ENCODE assay signal across 24 cellular contexts in genomic region chrX:124203311-124203710, GRCh38.
A peak's percentile ranks its signal among the peaks of the same experiment; 100 is the strongest.
DNase-seq lines count a peak whose midpoint lies in the region; ATAC-seq, FAIRE-seq and TF ChIP-seq lines count a peak whose summit lies in the region.
"Had no signal": no experiment of that assay in that cellular context is flagged by ENCODE, and none has a peak within 500 bp of the region (broad histone marks: within the 10 kb centered on the region; RNA-seq: fewer than 3 reads in every experiment).

No MANE protein-coding gene starts in this region.

- no peak for DNase-seq in A549 (ENCODE audit: low read depth in 1 of 2, low spot score in 1 of 2)
- DNase-seq in D721Med (ENCODE audit: insufficient read length, low spot score): no peak
- DNase-seq in WTC11 (ENCODE audit: low spot score): no peak
- DNase-seq in K562 (ENCODE audit: extremely low read depth in 1 of 4, low spot score in 3 of 4): no peak
- no peak for DNase-seq in Peyer's patch
- DNase-seq in body of pancreas: no peak
- no peak for DNase-seq in BE2C
- DNase-seq: 8988T; AML-193; C1 segment of cervical spinal cord; CD4-positive, alpha-beta memory T cell; CD4-positive, CD25-positive, alpha-beta regulatory T cell; CD8-positive, alpha-beta memory T cell; COR-L47; DMS79 treated with DMSO at 0.1 percent for 48 hours; GF-D8 had no signal

- CTCF ChIA-PET in A549 (lab: Yijun Ruan, JAX) (no interaction called here), WTC11 (lab: Charles Lee) (no interaction called here), K562 (lab: Yijun Ruan, JAX; ENCODE audit: low intra/inter-chr PET ratio) (no interaction called here)

- no peaks in the 10 kb centered on the region for H3K36me3 ChIP-seq in K562 (ENCODE audit: control insufficient read depth, insufficient read depth, low read length)
- no peaks in the 10 kb centered on the region for H3K36me3 ChIP-seq in Peyer's patch
- H3K36me3 ChIP-seq in body of pancreas (replicated peaks in 1 of 2; ENCODE audit: insufficient read depth in 1 of 2, low read depth in 2 of 2): no peaks in the 10 kb centered on the region
- H3K36me3 ChIP-seq in BE2C: no peaks in the 10 kb centered on the region
- H3K36me3 ChIP-seq: BLaER1 had no signal

- no peak overlapping the region for H3K27ac Mint-ChIP-seq in WTC11
- H3K27ac Mint-ChIP-seq: B cell; CD14-positive monocyte; CD4-positive, alpha-beta memory T cell; CD4-positive, CD25-positive, alpha-beta regulatory T cell; CD8-positive, alpha-beta memory T cell had no signal

- ATAC-seq in A549 (no peak), WTC11 (no peak), K562 (no peak), GM18909 (IDR thresholded peaks at IDR 0.05; ENCODE audit: poor library complexity, unreplicated experiment) (no peak), body of pancreas (no peak)

- H3K9ac ChIP-seq in K562 (ENCODE audit: insufficient read depth in 1 of 2, low read depth in 2 of 2, low read length in 2 of 2): no peak overlapping the region
- H3K9ac ChIP-seq: BLaER1 had no signal

- H3K4me1 Mint-ChIP-seq in WTC11: no peaks in the 10 kb centered on the region
- H3K4me1 Mint-ChIP-seq: B cell; CD14-positive monocyte; CD4-positive, alpha-beta memory T cell; CD4-positive, CD25-positive, alpha-beta regulatory T cell; CD8-positive, alpha-beta memory T cell had no signal

- no TSS peak for BruUV-seq in K562 (replicated peaks; lab: Mats Ljungman, UMichigan)

- intact Hi-C loops in K562 (cut with micrococcal nuclease): no loop called here
- intact Hi-C loops in body of pancreas (cut with DNase I): no loop called here

- H3K4me3 Mint-ChIP-seq in WTC11: no peak overlapping the region
- H3K4me3 Mint-ChIP-seq: B cell; CD14-positive monocyte; CD4-positive, alpha-beta memory T cell; CD4-positive, CD25-positive, alpha-beta regulatory T cell; CD8-positive, alpha-beta memory T cell had no signal

- in situ Hi-C loops in K562 (cut with MboI): no loop called here

- H3K4me3 ChIP-seq in A549: no peak overlapping the region
- H3K4me3 ChIP-seq in K562: no peak overlapping the region
- H3K4me3 ChIP-seq in Peyer's patch: no peak overlapping the region
- H3K4me3 ChIP-seq in body of pancreas: no peak overlapping the region
- no peak overlapping the region for H3K4me3 ChIP-seq in BE2C (ENCODE audit: low read depth, low read length)
- H3K4me3 ChIP-seq: BLaER1 had no signal

- TF ChIP-seq CTCF in A549 (IDR thresholded peaks at IDR 0.05) (no peak), D721Med (IDR thresholded peaks at IDR 0.05; ENCODE audit: insufficient read depth, missing control alignments) (no peak), WTC11 (IDR thresholded peaks at IDR 0.05) (no peak), K562 (IDR thresholded peaks at IDR 0.05 in 2 of 3, conservative IDR thresholded peaks at IDR 0.05 in 1 of 3; ENCODE audit: insufficient read depth in 2 of 3, low read depth in 1 of 3, low read length in 3 of 3) (no peak), Peyer's patch (IDR thresholded peaks at IDR 0.05) (no peak), body of pancreas (IDR thresholded peaks at IDR 0.05) (no peak), BE2C (IDR thresholded peaks at IDR 0.05; ENCODE audit: low read depth, low read length) (no peak)

- H4K20me1 ChIP-seq in K562 (replicated peaks; ENCODE audit: control insufficient read depth, insufficient read depth, low read length): no peaks in the 10 kb centered on the region
- H4K20me1 ChIP-seq: BLaER1 had no signal

- H3K9me3 Mint-ChIP-seq in WTC11: peaks cover 18% of the 10 kb centered on the region

- peaks cover 2% of the 10 kb centered on the region; the same call in 1 of the 2 replicates for H3K27me3 Mint-ChIP-seq in WTC11 (ENCODE audit: low read depth)
- H3K27me3 Mint-ChIP-seq: B cell; CD4-positive, alpha-beta memory T cell had no signal

- no peak overlapping the region for H2AFZ ChIP-seq in K562 (ENCODE audit: low read depth, low read length)

- no peak for TF ChIP-seq POLR2A in A549 (IDR thresholded peaks at IDR 0.05; ENCODE audit: low read length)
- no peak for TF ChIP-seq POLR2A in K562 (conservative IDR thresholded peaks at IDR 0.05)
- TF ChIP-seq POLR2A in Peyer's patch (IDR thresholded peaks at IDR 0.05): no peak
- no peak for TF ChIP-seq POLR2A in body of pancreas (IDR thresholded peaks at IDR 0.05)

- H3K4me1 ChIP-seq in A549: no peaks in the 10 kb centered on the region
- H3K4me1 ChIP-seq in K562 (replicated peaks in 1 of 2; ENCODE audit: control insufficient read depth in 2 of 2, insufficient read depth in 2 of 2, low read length in 2 of 2): no peaks in the 10 kb centered on the region
- H3K4me1 ChIP-seq in Peyer's patch: no peaks in the 10 kb centered on the region
- H3K4me1 ChIP-seq in body of pancreas: no peaks in the 10 kb centered on the region
- no peaks in the 10 kb centered on the region for H3K4me1 ChIP-seq in BE2C

- POLR2A ChIA-PET in A549 (lab: Yijun Ruan, JAX) (no interaction called here), WTC11 (lab: Charles Lee) (no interaction called here), K562 (lab: Yijun Ruan, JAX) (no interaction called here)

- H3K36me3 Mint-ChIP-seq in WTC11: peaks cover 11% of the 10 kb centered on the region
- H3K36me3 Mint-ChIP-seq: CD4-positive, CD25-positive, alpha-beta regulatory T cell had no signal

- 56% methylated on average over 1 of the region's 1 CpG for WGBS in A549 (ENCODE audit: missing lambda C conversion rate)
- WGBS in K562 (ENCODE audit: insufficient coverage, low coverage, missing lambda C conversion rate): 50% methylated on average over 1 of the region's 1 CpG
- 78 to 89% methylated on average over 1 of the region's 1 CpG for WGBS in body of pancreas, 2 donors

- H3K9me3 ChIP-seq in A549 (peaks cover 4% of the 10 kb centered on the region; the same call in 1 of the 3 replicates), K562 (replicated peaks; ENCODE audit: control insufficient read depth, insufficient read depth, low read depth, low read length) (no peaks in the 10 kb centered on the region), Peyer's patch (no peaks in the 10 kb centered on the region), body of pancreas (no peaks in the 10 kb centered on the region), BE2C (no peaks in the 10 kb centered on the region)

- FAIRE-seq in A549 (lab: Jason Lieb, UNC): peak; percentile 84
- peak; percentile 88 for FAIRE-seq in D721Med (lab: Jason Lieb, UNC)
- no peak for FAIRE-seq in K562 (lab: Jason Lieb, UNC)
- FAIRE-seq: A204.1, G401.6, GM12891, GM19239 had no signal

- H3K9me1 ChIP-seq in K562 (ENCODE audit: control insufficient read depth, insufficient read depth, low read length): no peaks in the 10 kb centered on the region

- H3K27me3 ChIP-seq in K562 (ENCODE audit: control insufficient read depth in 2 of 2, insufficient read depth in 2 of 2, low read length in 2 of 2) (no peaks in the 10 kb centered on the region), Peyer's patch (no peaks in the 10 kb centered on the region), body of pancreas (no peaks in the 10 kb centered on the region), BE2C (no peaks in the 10 kb centered on the region)

- TF ChIP-seq RAD21 in A549 (conservative IDR thresholded peaks at IDR 0.05 in 1 of 2, IDR thresholded peaks at IDR 0.05 in 1 of 2) (no peak), K562 (CRISPR knock-in tag; conservative IDR thresholded peaks at IDR 0.05 in 1 of 2, IDR thresholded peaks at IDR 0.05 in 1 of 2) (no peak)

- H3K4me2 ChIP-seq in A549: no peak overlapping the region
- no peak overlapping the region for H3K4me2 ChIP-seq in K562 (ENCODE audit: insufficient read depth, low read length)
- H3K4me2 ChIP-seq: BLaER1 had no signal

- TF ChIP-seq EP300 in A549 (IDR thresholded peaks at IDR 0.05) (no peak), K562 (IDR thresholded peaks at IDR 0.05; ENCODE audit: low read length) (no peak)

- no peak overlapping the region for H3K27ac ChIP-seq in A549
- no peak overlapping the region for H3K27ac ChIP-seq in K562 (ENCODE audit: extremely low read depth, low read depth, low read length)
- no peak overlapping the region for H3K27ac ChIP-seq in Peyer's patch
- no peak overlapping the region for H3K27ac ChIP-seq in body of pancreas
- H3K27ac ChIP-seq: BLaER1 had no signal

- H3K79me2 ChIP-seq in K562 (ENCODE audit: control insufficient read depth, insufficient read depth, low read length): no peaks in the 10 kb centered on the region

TF ChIP-seq in A549, 52 proteins besides CTCF, POLR2A, EP300 and RAD21:
- no peak for TF ChIP-seq ZFP36 (IDR thresholded peaks at IDR 0.05; ENCODE audit: borderline replicate concordance, partially characterized antibody)
TF ChIP-seq in A549: peak in this region for 0.

TF ChIP-seq in WTC11, 78 proteins besides CTCF, POLR2A, EP300 and RAD21:
- TF ChIP-seq ZNF317 (CRISPR knock-in tag; IDR thresholded peaks at IDR 0.05; ENCODE audit: borderline replicate concordance, low read depth): peak; percentile 83
- TF ChIP-seq HMGXB4 (CRISPR knock-in tag; IDR thresholded peaks at IDR 0.05): no peak

TF ChIP-seq in K562, 482 proteins besides CTCF, POLR2A, EP300 and RAD21 (continues in another document):
- TF ChIP-seq HMGN3 (IDR thresholded peaks at IDR 0.05; ENCODE audit: borderline replicate concordance, extremely low read depth, insufficient read length, low read depth, low read length) (no peak), CHD2 (IDR thresholded peaks at IDR 0.05; ENCODE audit: low read depth, low read length) (no peak), CHCHD3 (CRISPR knock-in tag; IDR thresholded peaks at IDR 0.05) (no peak), FOXA3 (CRISPR knock-in tag; conservative IDR thresholded peaks at IDR 0.05 in 1 of 2, IDR thresholded peaks at IDR 0.05 in 1 of 2) (no peak), ILK (tag; IDR thresholded peaks at IDR 0.05; ENCODE audit: borderline replicate concordance, low read depth) (no peak), ZNF785 (CRISPR knock-in tag; IDR thresholded peaks at IDR 0.05) (no peak), ZNF274 (IDR thresholded peaks at IDR 0.05; ENCODE audit: borderline replicate concordance, low read depth, low read length) (no peak), ZBTB9 (CRISPR knock-in tag; IDR thresholded peaks at IDR 0.05) (no peak)
